12 cellular contexts compared by ENCODE assay signal in genomic region chr4:81081156-81081555, GRCh38. TPM values are rescaled to one million over a fixed set of nuclear protein-coding genes. Genes with fewer than 3 reads are reported as not detected.
"Had no signal": no experiment of that assay in that cellular context is flagged by ENCODE, and none has a peak within 500 bp of the region (broad histone marks: within the 10 kb centered on the region; RNA-seq: fewer than 3 reads in every experiment).

No MANE protein-coding gene starts in this region.

- H3K9me3 ChIP-seq: HAP-1 had no signal

- ATAC-seq: GM23338, HCT116 had no signal

- FAIRE-seq: H1, H54 had no signal

- H3K27ac ChIP-seq: GM23248 had no signal

- H3K4me3 ChIP-seq: GM23248, GM23338, HAP-1 had no signal

- DNase-seq: GM23248, GOT3, H7, H9, HCEC 1CT, HFFc6 had no signal

- H3K4me1 ChIP-seq: HAP-1 had no signal

- H3K36me3 ChIP-seq: HAP-1 had no signal

RNA-seq across cellular contexts. Expression of gene BMP3, which starts 50.6 kb away (rescaled TPM):
- total RNA-seq: H1, H4, H9 had no signal
- polyA plus RNA-seq: GM23248, GM23338 had no signal
